ENCODE assay signal across 24 cellular contexts in genomic region chr5:9818340-9818845, GRCh38.
DNase-seq lines count a peak whose midpoint lies in the region; ATAC-seq and TF ChIP-seq lines count a peak whose summit lies in the region.
"Had no signal": no experiment of that assay in that cellular context is flagged by ENCODE, and none has a peak within 500 bp of the region (broad histone marks: within the 10 kb centered on the region; RNA-seq: fewer than 3 reads in every experiment).

No MANE protein-coding gene starts in this region.

- no peaks in the 10 kb centered on the region for H3K9me3 Mint-ChIP-seq in nephron
- H3K9me3 Mint-ChIP-seq: CD8-positive, alpha-beta T cell had no signal

- no peaks in the 10 kb centered on the region for H3K9me3 ChIP-seq in right atrium auricular region
- H3K9me3 ChIP-seq in thyroid gland: no peaks in the 10 kb centered on the region
- H3K9me3 ChIP-seq: Caco-2, SJCRH30 had no signal

- ATAC-seq in Right ventricle myocardium inferior (peak; percentile 13), GM21423 (IDR thresholded peaks at IDR 0.05; ENCODE audit: unreplicated experiment) (no peak)
- ATAC-seq: CD8-positive, alpha-beta T cell; HepG2; K562; SK-N-SH treated with all-trans-retinoic acid at 6 μM for 48 hours had no signal

- WGBS in thyroid gland, 2 donors: 24 to 50% methylated on average over 2 of the region's 2 CpGs

- peaks cover 0 to 3% of the 10 kb centered on the region in 2 donors for H3K27me3 ChIP-seq in right atrium auricular region
- no peaks in the 10 kb centered on the region for H3K27me3 ChIP-seq in thyroid gland
- H3K27me3 ChIP-seq: SJCRH30 had no signal

- no peak overlapping the region for H3K4me3 Mint-ChIP-seq in nephron
- H3K4me3 Mint-ChIP-seq: B cell; CD8-positive, alpha-beta T cell had no signal

- no peak for TF ChIP-seq POLR2A in thyroid gland (IDR thresholded peaks at IDR 0.05)

- DNase-seq in Right ventricle myocardium inferior (ENCODE audit: missing footprints) (no peak), right atrium auricular region (ENCODE audit: low spot score) (no peak), NCI-H69 (lab: John Stamatoyannopoulos, UW) (peak; percentile 15), thyroid gland (peak; percentile 85 to 87)
- DNase-seq in activated CD4-positive, CD25-positive, alpha-beta regulatory T cell (lab: John Stamatoyannopoulos, UW): no peak
- DNase-seq: Caco-2; CD8-positive, alpha-beta T cell; DMS 273 treated with DMSO at 0.1 percent for 48 hours; H7; Kasumi-1; NCI-H1105 treated with DMSO at 0.1 percent for 48 hours; NCI-H146; NCI-H1930; NCI-H2107; NCI-H446 treated with DMSO at 0.1 percent for 48 hours; NCI-H526; SJCRH30 had no signal

- intact Hi-C loops in Right ventricle myocardium inferior (cut with DNase I) (no loop called here), thyroid gland (cut with DNase I) (no loop called here)

- H3K27ac ChIP-seq in right atrium auricular region (no peak overlapping the region), thyroid gland (no peak overlapping the region)
- H3K27ac ChIP-seq: C4-2B, SJCRH30 had no signal

- peaks cover 13% of the 10 kb centered on the region for H3K4me1 Mint-ChIP-seq in nephron
- H3K4me1 Mint-ChIP-seq: B cell had no signal

- H3K4me3 ChIP-seq in right atrium auricular region: no peak overlapping the region
- H3K4me3 ChIP-seq in thyroid gland (replicated peaks in 1 of 3): no peak overlapping the region
- H3K4me3 ChIP-seq: K562, SJCRH30 had no signal

- peak overlapping the region in 2 of 3 experiments; percentile 53 to 77 for H3K27ac Mint-ChIP-seq in nephron
- H3K27ac Mint-ChIP-seq: B cell; CD8-positive, alpha-beta T cell had no signal

- H3K36me3 ChIP-seq in right atrium auricular region (no peaks in the 10 kb centered on the region), thyroid gland (no peaks in the 10 kb centered on the region)
- H3K36me3 ChIP-seq: SJCRH30 had no signal

- H3K4me1 ChIP-seq in right atrium auricular region (no peaks in the 10 kb centered on the region), thyroid gland (no peaks in the 10 kb centered on the region)
- H3K4me1 ChIP-seq: Caco-2, SJCRH30 had no signal

- no peak for TF ChIP-seq CTCF in right atrium auricular region (IDR thresholded peaks at IDR 0.05)
- no peak for TF ChIP-seq CTCF in nephron (IDR thresholded peaks at IDR 0.05; ENCODE audit: unreplicated experiment in 3 of 3)
- no peak for TF ChIP-seq CTCF in thyroid gland (IDR thresholded peaks at IDR 0.05)

- no peaks in the 10 kb centered on the region for H3K36me3 Mint-ChIP-seq in nephron (ENCODE audit: low read depth)
- H3K36me3 Mint-ChIP-seq: CD8-positive, alpha-beta T cell had no signal

- no peaks in the 10 kb centered on the region for H3K27me3 Mint-ChIP-seq in nephron (ENCODE audit: low read depth)
- H3K27me3 Mint-ChIP-seq: B cell had no signal

Comparison
In these comparisons a context has a peak if more than half of its experiments do, and no peak if none do; other contexts are left out.
1. DNase-seq: peak in NCI-H69 (single experiment) and thyroid gland (2 of 2); none in Right ventricle myocardium inferior (single experiment), right atrium auricular region (single experiment) and activated CD4-positive, CD25-positive, alpha-beta regulatory T cell (0 of 4).